In genomic region chr9:132160802-132161742, GRCh38 we compare ENCODE assay signal across 9 cellular contexts. TPM values are rescaled to one million over a fixed set of nuclear protein-coding genes. Genes with fewer than 3 reads are reported as not detected.
DNase-seq lines count a peak whose midpoint lies in the region; ATAC-seq and TF ChIP-seq lines count a peak whose summit lies in the region.
"Had no signal": no experiment of that assay in that cellular context is flagged by ENCODE, and none has a peak within 500 bp of the region (broad histone marks: within the 10 kb centered on the region; RNA-seq: fewer than 3 reads in every experiment).

No MANE protein-coding gene starts in this region.

- CTCF ChIA-PET in PC-9 (lab: Charles Lee): no interaction called here

- POLR2A ChIA-PET in PC-9 (lab: Charles Lee; ENCODE audit: unreplicated experiment): no interaction called here

- no peaks in the 10 kb centered on the region for H3K4me1 ChIP-seq in PC-9 (replicated peaks; ENCODE audit: insufficient read depth)

- no peaks in the 10 kb centered on the region for H4K20me1 ChIP-seq in PC-9 (ENCODE audit: insufficient read depth)

- ATAC-seq in HG02623 (IDR thresholded peaks at IDR 0.05; ENCODE audit: unreplicated experiment): no peak
- ATAC-seq in GM19455 (IDR thresholded peaks at IDR 0.05; ENCODE audit: unreplicated experiment): no peak

- TF ChIP-seq CTCF in PC-9 (conservative IDR thresholded peaks at IDR 0.05) (no peak), foreskin fibroblast (IDR thresholded peaks at IDR 0.05; ENCODE audit: low read depth, low read length) (no peak)

- no peaks in the 10 kb centered on the region for H3F3A ChIP-seq in PC-9 (ENCODE audit: insufficient read depth, low read depth)

- intact Hi-C loops in PC-9 (cut with micrococcal nuclease; ENCODE audit: unreplicated experiment): no loop called here

- no peaks in the 10 kb centered on the region for H3K9me3 ChIP-seq in PC-9 (ENCODE audit: insufficient read depth, low read depth)

- peaks cover 90% of the 10 kb centered on the region for H3K27me3 ChIP-seq in PC-9 (ENCODE audit: insufficient read depth, low read depth)

- peak; percentile 70 for DNase-seq in DMS 273 (lab: John Stamatoyannopoulos, UW; ENCODE audit: unreplicated experiment)
- DNase-seq in DMS 273 treated with DMSO at 0.1 percent for 48 hours (lab: John Stamatoyannopoulos, UW): no peak
- DNase-seq in PC-9: no peak
- DNase-seq in activated T-cell treated with anti-CD3 and anti-CD28 coated beads, Interleukin-2, amount 50 U/mL, for 48 hours: peak; percentile 64 to 71
- peak; percentile 67 to 82 for DNase-seq in foreskin fibroblast
- peak; percentile 27 for DNase-seq in renal cortical epithelial cell (ENCODE audit: low read depth)

- no peak overlapping the region for H3K27ac ChIP-seq in PC-9
- H3K27ac ChIP-seq: 22Rv1 had no signal

- H3K4me3 ChIP-seq in PC-9: peak overlapping the region; percentile 43; the same call in 1 of the 2 replicates
- peak overlapping the region; percentile 58 to 60 for H3K4me3 ChIP-seq in foreskin fibroblast (ENCODE audit: low read depth in 1 of 2, low read length in 2 of 2)

- H3K79me2 ChIP-seq in PC-9 (ENCODE audit: low read depth): no peaks in the 10 kb centered on the region

- H3K36me3 ChIP-seq in PC-9 (ENCODE audit: low read depth): no peaks in the 10 kb centered on the region

- BruUV-seq in PC-9 (replicated peaks; lab: Mats Ljungman, UMichigan): no TSS peak

- H2AFZ ChIP-seq in PC-9: no peak overlapping the region

- peak overlapping the region; percentile 54; the same call in 1 of the 2 replicates for H3K4me2 ChIP-seq in PC-9

- no peaks in the 10 kb centered on the region for H3K9me2 ChIP-seq in PC-9 (ENCODE audit: insufficient read depth)

RNA-seq across cellular contexts. Expression of gene NTNG2, which starts 0.8 kb away (rescaled TPM):
- total RNA-seq in PC-9 (2021) (not detected in 2 replicates), renal cortical epithelial cell (0.15 and 0.17 TPM in 2 replicates)

Comparison
In these comparisons a context has a peak if more than half of its experiments do, and no peak if none do; other contexts are left out.
1. DNase-seq: peak in DMS 273 (single experiment), activated T-cell treated with anti-CD3 and anti-CD28 coated beads, Interleukin-2, amount 50 U/mL, for 48 hours (2 of 2), foreskin fibroblast (2 of 2) and renal cortical epithelial cell (single experiment); none in DMS 273 treated with DMSO at 0.1 percent for 48 hours (single experiment) and PC-9 (0 of 2).